11 cellular contexts compared by ENCODE assay signal in the genomic region with DNA sequence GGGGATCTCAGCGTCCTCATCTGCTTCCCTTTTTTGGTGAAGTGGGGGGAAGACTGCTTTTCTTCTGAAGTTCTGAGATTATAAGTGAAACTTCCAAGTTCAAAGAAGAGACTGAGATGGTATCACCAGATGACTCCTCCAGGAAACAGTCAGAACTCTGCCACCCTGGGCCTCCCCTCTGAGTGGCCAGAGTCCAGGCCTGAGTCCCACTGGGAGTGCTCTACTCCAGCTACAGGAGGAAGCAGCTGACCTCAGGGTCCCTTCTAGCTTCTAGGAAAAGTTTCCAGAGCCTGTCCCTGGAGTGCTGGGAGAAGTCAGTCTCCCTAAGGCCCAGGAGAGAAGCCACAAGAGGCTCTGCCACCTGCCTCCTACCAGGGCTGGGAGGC.
DNase-seq lines count a peak whose midpoint lies in the region; ATAC-seq, FAIRE-seq and TF ChIP-seq lines count a peak whose summit lies in the region.
"Had no signal": no experiment of that assay in that cellular context is flagged by ENCODE, and none has a peak within 500 bp of the region (broad histone marks: within the 10 kb centered on the region; RNA-seq: fewer than 3 reads in every experiment).

No MANE protein-coding gene starts in this region.

- no peaks in the 10 kb centered on the region for H3K36me3 Mint-ChIP-seq in activated naive CD4-positive, alpha-beta T cell treated with anti-CD3 and anti-CD28 coated beads for 36 hours (ENCODE audit: low read depth)
- peaks cover 2% of the 10 kb centered on the region for H3K36me3 Mint-ChIP-seq in activated naive CD4-positive, alpha-beta T cell treated with anti-CD3 and anti-CD28 coated beads, Interleukin-2, amount 10 ng/mL, durations not matched to agents 7 days and 5 days
- peaks cover 5% of the 10 kb centered on the region for H3K36me3 Mint-ChIP-seq in stimulated activated memory B cell treated with anti-CD40 and anti-IgM and Interleukin-4, amounts not matched to agents 10 μg/mL and 1 μg/mL and 100 μg/mL, for 72 hours
- H3K36me3 Mint-ChIP-seq in naive thymus-derived CD8-positive, alpha-beta T cell: no peaks in the 10 kb centered on the region

- H3K4me1 Mint-ChIP-seq in activated naive CD4-positive, alpha-beta T cell treated with anti-CD3 and anti-CD28 coated beads for 36 hours (ENCODE audit: low read depth): peaks cover 21% of the 10 kb centered on the region
- H3K4me1 Mint-ChIP-seq in activated naive CD4-positive, alpha-beta T cell treated with anti-CD3 and anti-CD28 coated beads, Interleukin-2, amount 10 ng/mL, durations not matched to agents 7 days and 5 days: peaks cover 28% of the 10 kb centered on the region
- peaks cover 74% of the 10 kb centered on the region for H3K4me1 Mint-ChIP-seq in stimulated activated memory B cell treated with anti-CD40 and anti-IgM and Interleukin-4, amounts not matched to agents 10 μg/mL and 1 μg/mL and 100 μg/mL, for 72 hours
- peaks cover 12 to 19% (median 17%) of the 10 kb centered on the region in 4 donors for H3K4me1 Mint-ChIP-seq in naive thymus-derived CD8-positive, alpha-beta T cell

- CTCF ChIA-PET in activated naive CD4-positive, alpha-beta T cell treated with anti-CD3 and anti-CD28 coated beads for 36 hours (lab: Charles Lee): interaction anchor here (0.7 to 2.1 kb wide), 3 partner anchors 179 to 248 kb away, joined by 3 to 7 read pairs (median 4); no protein-coding TSS in a partner anchor
- CTCF ChIA-PET in activated naive CD4-positive, alpha-beta T cell treated with anti-CD3 and anti-CD28 coated beads, Interleukin-2, amount 10 ng/mL, durations not matched to agents 7 days and 5 days (lab: Charles Lee): interaction anchor here (0.9 to 2.5 kb wide), 6 partner anchors 10 to 250 kb away, joined by 3 to 15 read pairs (median 4); no protein-coding TSS in a partner anchor

- no peak overlapping the region for H3K4me3 Mint-ChIP-seq in activated naive CD4-positive, alpha-beta T cell treated with anti-CD3 and anti-CD28 coated beads for 36 hours
- H3K4me3 Mint-ChIP-seq in activated naive CD4-positive, alpha-beta T cell treated with anti-CD3 and anti-CD28 coated beads, Interleukin-2, amount 10 ng/mL, durations not matched to agents 7 days and 5 days: no peak overlapping the region
- H3K4me3 Mint-ChIP-seq in stimulated activated memory B cell treated with anti-CD40 and anti-IgM and Interleukin-4, amounts not matched to agents 10 μg/mL and 1 μg/mL and 100 μg/mL, for 72 hours: no peak overlapping the region
- H3K4me3 Mint-ChIP-seq in naive thymus-derived CD8-positive, alpha-beta T cell: peak overlapping the region in 1 of 10 donors; percentile 62

- POLR2A ChIA-PET in naive thymus-derived CD8-positive, alpha-beta T cell (lab: Charles Lee): no interaction called here

- peak overlapping the region; percentile 72 to 88 for H3K27ac ChIP-seq in kidney (ENCODE audit: low read depth in 2 of 2, low read length in 2 of 2)
- H3K27ac ChIP-seq: tibial nerve had no signal

- H3K4me3 ChIP-seq in kidney (ENCODE audit: low read length in 2 of 2): peak overlapping the region in 1 of 2 donors; percentile 67
- H3K4me3 ChIP-seq: tibial nerve had no signal

- H3K36me3 ChIP-seq in kidney (ENCODE audit: control insufficient read depth in 1 of 2, insufficient read depth in 2 of 2, low read length in 2 of 2): no peaks in the 10 kb centered on the region
- H3K36me3 ChIP-seq: tibial nerve had no signal

- no peak for ATAC-seq in stimulated activated memory B cell treated with anti-CD40 and anti-IgM and Interleukin-4, amounts not matched to agents 10 μg/mL and 1 μg/mL and 100 μg/mL, for 72 hours
- ATAC-seq in naive thymus-derived CD8-positive, alpha-beta T cell: no peak

- peaks cover 20 to 69% of the 10 kb centered on the region in 2 donors for H3K4me1 ChIP-seq in kidney (ENCODE audit: control insufficient read depth in 1 of 2, insufficient read depth in 1 of 2, low read depth in 1 of 2, low read length in 2 of 2)

- no peak for TF ChIP-seq CTCF in kidney (IDR thresholded peaks at IDR 0.05; ENCODE audit: borderline replicate concordance, extremely low read depth, insufficient read depth)

- no peaks in the 10 kb centered on the region for H3K9me3 Mint-ChIP-seq in activated naive CD4-positive, alpha-beta T cell treated with anti-CD3 and anti-CD28 coated beads for 36 hours
- H3K9me3 Mint-ChIP-seq in activated naive CD4-positive, alpha-beta T cell treated with anti-CD3 and anti-CD28 coated beads, Interleukin-2, amount 10 ng/mL, durations not matched to agents 7 days and 5 days: no peaks in the 10 kb centered on the region
- H3K9me3 Mint-ChIP-seq in stimulated activated memory B cell treated with anti-CD40 and anti-IgM and Interleukin-4, amounts not matched to agents 10 μg/mL and 1 μg/mL and 100 μg/mL, for 72 hours: no peaks in the 10 kb centered on the region
- no peaks in the 10 kb centered on the region for H3K9me3 Mint-ChIP-seq in naive thymus-derived CD8-positive, alpha-beta T cell

- H3K27ac Mint-ChIP-seq in activated naive CD4-positive, alpha-beta T cell treated with anti-CD3 and anti-CD28 coated beads for 36 hours: no peak overlapping the region
- H3K27ac Mint-ChIP-seq in activated naive CD4-positive, alpha-beta T cell treated with anti-CD3 and anti-CD28 coated beads, Interleukin-2, amount 10 ng/mL, durations not matched to agents 7 days and 5 days: no peak overlapping the region
- H3K27ac Mint-ChIP-seq in stimulated activated memory B cell treated with anti-CD40 and anti-IgM and Interleukin-4, amounts not matched to agents 10 μg/mL and 1 μg/mL and 100 μg/mL, for 72 hours: peak overlapping the region; percentile 78
- H3K27ac Mint-ChIP-seq in naive thymus-derived CD8-positive, alpha-beta T cell: no peak overlapping the region

- no peak for FAIRE-seq in kidney (lab: Jason Lieb, UNC)
- FAIRE-seq: G401.6 had no signal

- DNase-seq in activated naive CD4-positive, alpha-beta T cell treated with anti-CD3 and anti-CD28 coated beads for 36 hours: peak; percentile 59
- DNase-seq in activated naive CD4-positive, alpha-beta T cell treated with anti-CD3 and anti-CD28 coated beads, Interleukin-2, amount 10 ng/mL, durations not matched to agents 7 days and 5 days: no peak
- DNase-seq in NCI-H226 (peak; percentile 16), kidney (no peak), HT-29 (ENCODE audit: low spot score) (no peak), GOT3 (lab: John Stamatoyannopoulos, UW) (no peak)
- DNase-seq in naive thymus-derived CD8-positive, alpha-beta T cell: no peak
- DNase-seq: NCI-H345 had no signal

- no peaks in the 10 kb centered on the region for H3K9me3 ChIP-seq in kidney (ENCODE audit: control insufficient read depth in 1 of 2, low read length in 2 of 2)
- H3K9me3 ChIP-seq: tibial nerve had no signal

- intact Hi-C loops in activated naive CD4-positive, alpha-beta T cell treated with anti-CD3 and anti-CD28 coated beads for 36 hours (cut with micrococcal nuclease): loop anchor here (1.0 to 2.0 kb wide), 6 partner anchors 43 to 293 kb away; partner anchors contain the start of gene PGD
- intact Hi-C loops in kidney (cut with DNase I): no loop called here

- peak overlapping the region; percentile 39 to 56 for H3K9ac ChIP-seq in kidney (ENCODE audit: low read length in 2 of 2)

- H3K27me3 Mint-ChIP-seq in activated naive CD4-positive, alpha-beta T cell treated with anti-CD3 and anti-CD28 coated beads for 36 hours (ENCODE audit: low read depth): peaks cover 2% of the 10 kb centered on the region
- H3K27me3 Mint-ChIP-seq in activated naive CD4-positive, alpha-beta T cell treated with anti-CD3 and anti-CD28 coated beads, Interleukin-2, amount 10 ng/mL, durations not matched to agents 7 days and 5 days: peaks cover 17% of the 10 kb centered on the region
- H3K27me3 Mint-ChIP-seq in stimulated activated memory B cell treated with anti-CD40 and anti-IgM and Interleukin-4, amounts not matched to agents 10 μg/mL and 1 μg/mL and 100 μg/mL, for 72 hours: no peaks in the 10 kb centered on the region
- H3K27me3 Mint-ChIP-seq in naive thymus-derived CD8-positive, alpha-beta T cell: no peaks in the 10 kb centered on the region

Comparison
In these comparisons a context has a peak if more than half of its experiments do, and no peak if none do; other contexts are left out.
1. DNase-seq: peak in activated naive CD4-positive, alpha-beta T cell treated with anti-CD3 and anti-CD28 coated beads for 36 hours (single experiment) and NCI-H226 (single experiment); none in activated naive CD4-positive, alpha-beta T cell treated with anti-CD3 and anti-CD28 coated beads, Interleukin-2, amount 10 ng/mL, durations not matched to agents 7 days and 5 days (single experiment), kidney (single experiment), HT-29 (single experiment), naive thymus-derived CD8-positive, alpha-beta T cell (0 of 10) and GOT3 (single experiment).